Comparison of ENCODE assay signal across 3 cellular contexts in the genomic region with DNA sequence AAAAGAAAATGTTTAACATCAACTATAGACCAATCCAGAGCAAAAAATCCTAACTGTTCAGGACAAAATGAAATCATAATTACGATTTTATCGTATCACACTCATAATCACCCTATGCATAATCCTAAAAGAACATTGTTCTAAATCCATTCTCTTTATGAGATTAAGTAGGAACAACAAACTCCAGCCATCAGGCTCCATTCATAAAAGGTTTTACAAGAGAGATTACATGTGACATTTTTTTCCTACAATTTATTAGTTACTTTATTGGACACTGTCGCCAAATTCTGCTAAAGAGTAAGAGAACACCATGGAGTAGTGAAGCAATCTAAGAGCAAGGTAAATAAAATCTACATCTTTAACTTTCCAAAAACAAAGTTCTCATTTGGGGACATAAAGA.
TF ChIP-seq lines count a peak whose summit lies in the region.

No MANE protein-coding gene starts in this region.

TF ChIP-seq in A549, 52 proteins besides CTCF, POLR2A, EP300 and RAD21:
- TF ChIP-seq, protein P1, sequence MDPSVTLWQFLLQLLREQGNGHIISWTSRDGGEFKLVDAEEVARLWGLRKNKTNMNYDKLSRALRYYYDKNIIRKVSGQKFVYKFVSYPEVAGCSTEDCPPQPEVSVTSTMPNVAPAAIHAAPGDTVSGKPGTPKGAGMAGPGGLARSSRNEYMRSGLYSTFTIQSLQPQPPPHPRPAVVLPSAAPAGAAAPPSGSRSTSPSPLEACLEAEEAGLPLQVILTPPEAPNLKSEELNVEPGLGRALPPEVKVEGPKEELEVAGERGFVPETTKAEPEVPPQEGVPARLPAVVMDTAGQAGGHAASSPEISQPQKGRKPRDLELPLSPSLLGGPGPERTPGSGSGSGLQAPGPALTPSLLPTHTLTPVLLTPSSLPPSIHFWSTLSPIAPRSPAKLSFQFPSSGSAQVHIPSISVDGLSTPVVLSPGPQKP (IDR thresholded peaks at IDR 0.05; ENCODE audit: low read depth, low read length): no peak
- TF ChIP-seq RCOR1 (IDR thresholded peaks at IDR 0.05; ENCODE audit: low read depth, low read length): no peak
- no peak for TF ChIP-seq NFE2L2 (conservative IDR thresholded peaks at IDR 0.05; ENCODE audit: low read length)
- no peak for TF ChIP-seq SREBF2 (IDR thresholded peaks at IDR 0.05)
- TF ChIP-seq HOXA7 (CRISPR knock-in tag; IDR thresholded peaks at IDR 0.05): no peak
- no peak for TF ChIP-seq MAFK (IDR thresholded peaks at IDR 0.05; ENCODE audit: partially characterized antibody)
- TF ChIP-seq TP53 (CRISPR knock-in tag; IDR thresholded peaks at IDR 0.05): no peak
- no peak for TF ChIP-seq POLR2AphosphoS2 (conservative IDR thresholded peaks at IDR 0.05; ENCODE audit: low read length)
- TF ChIP-seq CEBPB (IDR thresholded peaks at IDR 0.05): no peak
- no peak for TF ChIP-seq GATA3 (IDR thresholded peaks at IDR 0.05; ENCODE audit: borderline replicate concordance)
- no peak for TF ChIP-seq HOXB5 (CRISPR knock-in tag; IDR thresholded peaks at IDR 0.05)
- TF ChIP-seq, protein P2, sequence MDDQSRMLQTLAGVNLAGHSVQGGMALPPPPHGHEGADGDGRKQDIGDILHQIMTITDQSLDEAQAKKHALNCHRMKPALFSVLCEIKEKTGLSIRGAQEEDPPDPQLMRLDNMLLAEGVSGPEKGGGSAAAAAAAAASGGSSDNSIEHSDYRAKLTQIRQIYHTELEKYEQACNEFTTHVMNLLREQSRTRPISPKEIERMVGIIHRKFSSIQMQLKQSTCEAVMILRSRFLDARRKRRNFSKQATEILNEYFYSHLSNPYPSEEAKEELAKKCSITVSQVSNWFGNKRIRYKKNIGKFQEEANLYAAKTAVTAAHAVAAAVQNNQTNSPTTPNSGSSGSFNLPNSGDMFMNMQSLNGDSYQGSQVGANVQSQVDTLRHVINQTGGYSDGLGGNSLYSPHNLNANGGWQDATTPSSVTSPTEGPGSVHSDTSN (IDR thresholded peaks at IDR 0.05): no peak

TF ChIP-seq in GM23338, 12 proteins besides CTCF, POLR2A, EP300 and RAD21:
- no peak for TF ChIP-seq STAT1 (IDR thresholded peaks at IDR 0.05; ENCODE audit: unreplicated experiment)
- TF ChIP-seq, protein P3, sequence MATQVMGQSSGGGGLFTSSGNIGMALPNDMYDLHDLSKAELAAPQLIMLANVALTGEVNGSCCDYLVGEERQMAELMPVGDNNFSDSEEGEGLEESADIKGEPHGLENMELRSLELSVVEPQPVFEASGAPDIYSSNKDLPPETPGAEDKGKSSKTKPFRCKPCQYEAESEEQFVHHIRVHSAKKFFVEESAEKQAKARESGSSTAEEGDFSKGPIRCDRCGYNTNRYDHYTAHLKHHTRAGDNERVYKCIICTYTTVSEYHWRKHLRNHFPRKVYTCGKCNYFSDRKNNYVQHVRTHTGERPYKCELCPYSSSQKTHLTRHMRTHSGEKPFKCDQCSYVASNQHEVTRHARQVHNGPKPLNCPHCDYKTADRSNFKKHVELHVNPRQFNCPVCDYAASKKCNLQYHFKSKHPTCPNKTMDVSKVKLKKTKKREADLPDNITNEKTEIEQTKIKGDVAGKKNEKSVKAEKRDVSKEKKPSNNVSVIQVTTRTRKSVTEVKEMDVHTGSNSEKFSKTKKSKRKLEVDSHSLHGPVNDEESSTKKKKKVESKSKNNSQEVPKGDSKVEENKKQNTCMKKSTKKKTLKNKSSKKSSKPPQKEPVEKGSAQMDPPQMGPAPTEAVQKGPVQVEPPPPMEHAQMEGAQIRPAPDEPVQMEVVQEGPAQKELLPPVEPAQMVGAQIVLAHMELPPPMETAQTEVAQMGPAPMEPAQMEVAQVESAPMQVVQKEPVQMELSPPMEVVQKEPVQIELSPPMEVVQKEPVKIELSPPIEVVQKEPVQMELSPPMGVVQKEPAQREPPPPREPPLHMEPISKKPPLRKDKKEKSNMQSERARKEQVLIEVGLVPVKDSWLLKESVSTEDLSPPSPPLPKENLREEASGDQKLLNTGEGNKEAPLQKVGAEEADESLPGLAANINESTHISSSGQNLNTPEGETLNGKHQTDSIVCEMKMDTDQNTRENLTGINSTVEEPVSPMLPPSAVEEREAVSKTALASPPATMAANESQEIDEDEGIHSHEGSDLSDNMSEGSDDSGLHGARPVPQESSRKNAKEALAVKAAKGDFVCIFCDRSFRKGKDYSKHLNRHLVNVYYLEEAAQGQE (IDR thresholded peaks at IDR 0.05; ENCODE audit: unreplicated experiment): no peak
- TF ChIP-seq ZNF114 (CRISPR knock-in tag; IDR thresholded peaks at IDR 0.05): no peak
TF ChIP-seq in GM23338: peak in this region for 0.

TF ChIP-seq in HepG2, 621 proteins besides CTCF, POLR2A, EP300 and RAD21:
- TF ChIP-seq ZBTB7A (CRISPR knock-in tag; IDR thresholded peaks at IDR 0.05): no peak
- TF ChIP-seq, protein P4, sequence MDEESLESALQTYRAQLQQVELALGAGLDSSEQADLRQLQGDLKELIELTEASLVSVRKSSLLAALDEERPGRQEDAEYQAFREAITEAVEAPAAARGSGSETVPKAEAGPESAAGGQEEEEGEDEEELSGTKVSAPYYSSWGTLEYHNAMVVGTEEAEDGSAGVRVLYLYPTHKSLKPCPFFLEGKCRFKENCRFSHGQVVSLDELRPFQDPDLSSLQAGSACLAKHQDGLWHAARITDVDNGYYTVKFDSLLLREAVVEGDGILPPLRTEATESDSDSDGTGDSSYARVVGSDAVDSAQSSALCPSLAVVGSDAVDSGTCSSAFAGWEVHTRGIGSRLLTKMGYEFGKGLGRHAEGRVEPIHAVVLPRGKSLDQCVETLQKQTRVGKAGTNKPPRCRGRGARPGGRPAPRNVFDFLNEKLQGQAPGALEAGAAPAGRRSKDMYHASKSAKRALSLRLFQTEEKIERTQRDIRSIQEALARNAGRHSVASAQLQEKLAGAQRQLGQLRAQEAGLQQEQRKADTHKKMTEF (CRISPR knock-in tag; IDR thresholded peaks at IDR 0.05): no peak
- TF ChIP-seq, protein P5, sequence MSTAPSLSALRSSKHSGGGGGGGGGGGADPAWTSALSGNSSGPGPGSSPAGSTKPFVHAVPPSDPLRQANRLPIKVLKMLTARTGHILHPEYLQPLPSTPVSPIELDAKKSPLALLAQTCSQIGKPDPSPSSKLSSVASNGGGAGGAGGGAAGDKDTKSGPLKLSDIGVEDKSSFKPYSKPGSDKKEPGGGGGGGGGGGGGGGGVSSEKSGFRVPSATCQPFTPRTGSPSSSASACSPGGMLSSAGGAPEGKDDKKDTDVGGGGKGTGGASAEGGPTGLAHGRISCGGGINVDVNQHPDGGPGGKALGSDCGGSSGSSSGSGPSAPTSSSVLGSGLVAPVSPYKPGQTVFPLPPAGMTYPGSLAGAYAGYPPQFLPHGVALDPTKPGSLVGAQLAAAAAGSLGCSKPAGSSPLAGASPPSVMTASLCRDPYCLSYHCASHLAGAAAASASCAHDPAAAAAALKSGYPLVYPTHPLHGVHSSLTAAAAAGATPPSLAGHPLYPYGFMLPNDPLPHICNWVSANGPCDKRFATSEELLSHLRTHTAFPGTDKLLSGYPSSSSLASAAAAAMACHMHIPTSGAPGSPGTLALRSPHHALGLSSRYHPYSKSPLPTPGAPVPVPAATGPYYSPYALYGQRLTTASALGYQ (CRISPR knock-in tag; IDR thresholded peaks at IDR 0.05): no peak
- TF ChIP-seq SP4 (CRISPR knock-in tag; IDR thresholded peaks at IDR 0.05): no peak
- TF ChIP-seq PAWR (CRISPR knock-in tag; IDR thresholded peaks at IDR 0.05; ENCODE audit: borderline replicate concordance): no peak
- TF ChIP-seq, protein P6, sequence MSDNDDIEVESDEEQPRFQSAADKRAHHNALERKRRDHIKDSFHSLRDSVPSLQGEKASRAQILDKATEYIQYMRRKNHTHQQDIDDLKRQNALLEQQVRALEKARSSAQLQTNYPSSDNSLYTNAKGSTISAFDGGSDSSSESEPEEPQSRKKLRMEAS (IDR thresholded peaks at IDR 0.05): no peak
- no peak for TF ChIP-seq HDAC1 (CRISPR knock-in tag; IDR thresholded peaks at IDR 0.05)
